Comparison of ENCODE assay signal across 1 cellular context in the genomic region with DNA sequence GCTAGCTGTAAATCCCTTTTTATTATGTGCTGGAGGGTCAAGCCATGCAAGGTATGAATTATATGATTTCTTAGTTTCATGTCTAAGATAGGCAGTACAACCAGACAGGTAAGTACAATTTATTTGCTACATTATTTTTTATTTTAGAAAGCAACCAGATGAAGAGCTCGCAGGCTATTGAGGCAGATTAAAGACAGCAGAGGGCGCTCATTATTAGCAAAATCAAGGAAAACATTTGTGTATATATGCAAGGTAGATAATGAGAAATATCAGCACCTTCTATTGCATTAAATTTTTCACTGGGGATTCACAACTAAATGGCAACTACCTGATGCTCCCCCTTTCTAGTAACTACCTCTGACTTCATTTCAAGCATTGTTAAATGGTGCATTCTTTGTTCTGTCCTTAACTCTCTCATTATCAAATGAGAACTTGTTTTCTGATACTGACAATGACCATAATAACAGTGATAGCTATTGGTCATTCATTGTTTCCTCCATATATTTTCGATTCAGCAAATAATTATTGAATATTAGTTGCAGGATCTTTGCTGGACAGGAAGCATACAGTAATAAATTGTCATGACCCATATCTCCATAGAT.
TF ChIP-seq lines count a peak whose summit lies in the region.

No MANE protein-coding gene starts in this region.

TF ChIP-seq in K562, 482 proteins besides CTCF, POLR2A, EP300 and RAD21:
- TF ChIP-seq, protein P1, sequence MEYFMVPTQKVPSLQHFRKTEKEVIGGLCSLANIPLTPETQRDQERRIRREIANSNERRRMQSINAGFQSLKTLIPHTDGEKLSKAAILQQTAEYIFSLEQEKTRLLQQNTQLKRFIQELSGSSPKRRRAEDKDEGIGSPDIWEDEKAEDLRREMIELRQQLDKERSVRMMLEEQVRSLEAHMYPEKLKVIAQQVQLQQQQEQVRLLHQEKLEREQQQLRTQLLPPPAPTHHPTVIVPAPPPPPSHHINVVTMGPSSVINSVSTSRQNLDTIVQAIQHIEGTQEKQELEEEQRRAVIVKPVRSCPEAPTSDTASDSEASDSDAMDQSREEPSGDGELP (CRISPR knock-in tag; IDR thresholded peaks at IDR 0.05; ENCODE audit: borderline replicate concordance) = no peak
